Comparison of ENCODE assay signal across 15 cellular contexts in genomic region chr1:155106862-155107261, GRCh38. TPM values are rescaled to one million over a fixed set of nuclear protein-coding genes. Genes with fewer than 3 reads are reported as not detected.
A peak's percentile ranks its signal among the peaks of the same experiment; 100 is the strongest.
DNase-seq lines count a peak whose midpoint lies in the region; ATAC-seq and TF ChIP-seq lines count a peak whose summit lies in the region.
"Had no signal": no experiment of that assay in that cellular context is flagged by ENCODE, and none has a peak within 500 bp of the region (broad histone marks: within the 10 kb centered on the region; RNA-seq: fewer than 3 reads in every experiment).

No MANE protein-coding gene starts in this region.

- H4K20me1 ChIP-seq in hepatocyte (ENCODE audit: insufficient read depth, poor library complexity, severe bottlenecking) (no peaks in the 10 kb centered on the region), mammary epithelial cell (ENCODE audit: insufficient read depth, low read length) (no peaks in the 10 kb centered on the region)

- no TSS peak for BruUV-seq in mammary epithelial cell (replicated peaks; lab: Mats Ljungman, UMichigan)

- no peak overlapping the region for H2AFZ ChIP-seq in hepatocyte
- H2AFZ ChIP-seq in mammary epithelial cell (ENCODE audit: low read depth, low read length): no peak overlapping the region

- no peaks in the 10 kb centered on the region for H3K36me3 Mint-ChIP-seq in natural killer cell treated with Interleukin-12 subunit alpha and Interleukin-12 subunit beta and Interleukin-15 and Interleukin-18, amount 100 ng/mL, for 72 hours
- no peaks in the 10 kb centered on the region for H3K36me3 Mint-ChIP-seq in natural killer cell

- intact Hi-C loops in natural killer cell (cut with micrococcal nuclease): no loop called here
- intact Hi-C loops in mammary epithelial cell (cut with micrococcal nuclease): no loop called here

- CTCF ChIA-PET in mammary epithelial cell (lab: Charles Lee; ENCODE audit: low non-redundant PET): interaction anchor here (1.0 kb wide), 1 partner anchor 15 kb away, joined by 7 read pairs; no protein-coding TSS in a partner anchor

- TF ChIP-seq CTCF in natural killer cell (IDR thresholded peaks at IDR 0.05) (no peak), hepatocyte (IDR thresholded peaks at IDR 0.05; ENCODE audit: poor library complexity) (no peak), mammary epithelial cell (conservative IDR thresholded peaks at IDR 0.05 in 1 of 2, IDR thresholded peaks at IDR 0.05 in 1 of 2; ENCODE audit: extremely low read depth in 1 of 2, insufficient read depth in 1 of 2, low read depth in 1 of 2, low read length in 2 of 2) (no peak)

- H3K4me1 Mint-ChIP-seq in natural killer cell treated with Interleukin-12 subunit alpha and Interleukin-12 subunit beta and Interleukin-15 and Interleukin-18, amount 100 ng/mL, for 72 hours (ENCODE audit: low read depth in 2 of 2): no peaks in the 10 kb centered on the region
- peaks cover 0 to 5% of the 10 kb centered on the region in 2 donors for H3K4me1 Mint-ChIP-seq in natural killer cell

- H3K4me2 ChIP-seq in hepatocyte (no peak overlapping the region), mammary epithelial cell (ENCODE audit: insufficient read depth, low read depth, low read length) (no peak overlapping the region)

- H3K9me3 ChIP-seq in hepatocyte (ENCODE audit: low read depth) (no peaks in the 10 kb centered on the region), mammary epithelial cell (replicated peaks; ENCODE audit: insufficient read depth, low read length) (no peaks in the 10 kb centered on the region)

- no peak overlapping the region for H3K27ac Mint-ChIP-seq in natural killer cell treated with Interleukin-12 subunit alpha and Interleukin-12 subunit beta and Interleukin-15 and Interleukin-18, amount 100 ng/mL, for 72 hours
- no peak overlapping the region for H3K27ac Mint-ChIP-seq in natural killer cell

- DNase-seq in natural killer cell treated with Interleukin-12 subunit alpha and Interleukin-12 subunit beta and Interleukin-15 and Interleukin-18, amount 100 ng/mL, for 72 hours (ENCODE audit: low spot score): peak; percentile 12
- no peak for DNase-seq in natural killer cell
- DNase-seq in NCI-H510A treated with DMSO at 0.1 percent for 48 hours (lab: John Stamatoyannopoulos, UW): peak; percentile 57
- no peak for DNase-seq in hepatocyte (ENCODE audit: low spot score)
- DNase-seq in mammary epithelial cell: no peak
- no peak for DNase-seq in globus pallidus (ENCODE audit: low spot score)
- DNase-seq: IMR-90, NCI-H1436 treated with DMSO at 0.1 percent for 48 hours, NCI-H2107, NCI-H345, NCI-H526 treated with DMSO at 0.1 percent for 48 hours, T-helper 1 cell had no signal

- no peak for ATAC-seq in natural killer cell treated with Interleukin-12 subunit alpha and Interleukin-12 subunit beta and Interleukin-15 and Interleukin-18, amount 100 ng/mL, for 72 hours
- ATAC-seq in natural killer cell: no peak
- ATAC-seq in GM18520 (IDR thresholded peaks at IDR 0.05; ENCODE audit: unreplicated experiment): no peak

- H3K4me1 ChIP-seq in hepatocyte (ENCODE audit: insufficient read depth) (peaks cover 25% of the 10 kb centered on the region), mammary epithelial cell (ENCODE audit: insufficient read depth, low read length) (no peaks in the 10 kb centered on the region)

- in situ Hi-C loops in mammary epithelial cell (cut with MboI; ENCODE audit: low sequenced_read_pairs in 2 of 2): no loop called here

- H3K9me3 Mint-ChIP-seq in natural killer cell treated with Interleukin-12 subunit alpha and Interleukin-12 subunit beta and Interleukin-15 and Interleukin-18, amount 100 ng/mL, for 72 hours: no peaks in the 10 kb centered on the region
- H3K9me3 Mint-ChIP-seq in natural killer cell: no peaks in the 10 kb centered on the region

- H3K27me3 Mint-ChIP-seq in natural killer cell treated with Interleukin-12 subunit alpha and Interleukin-12 subunit beta and Interleukin-15 and Interleukin-18, amount 100 ng/mL, for 72 hours: peaks cover 7 to 8% of the 10 kb centered on the region in 2 donors
- peaks cover 0 to 14% of the 10 kb centered on the region in 2 donors for H3K27me3 Mint-ChIP-seq in natural killer cell (ENCODE audit: low read depth in 2 of 2)

- WGBS in hepatocyte (ENCODE audit: low lambda C conversion rate, missing lambda C conversion rate): 75% methylated on average over 6 of the region's 6 CpGs
- 75% methylated on average over 6 of the region's 6 CpGs for WGBS in mammary epithelial cell (ENCODE audit: low coverage, missing lambda C conversion rate)

- dilution Hi-C loops in mammary epithelial cell (cut with HindIII; ENCODE audit: low sequenced_read_pairs): no loop called here

- H3K9ac ChIP-seq in mammary epithelial cell (ENCODE audit: insufficient read depth, low read length): no peak overlapping the region

- H3K36me3 ChIP-seq in hepatocyte (replicated peaks; ENCODE audit: insufficient read depth, low read depth) (no peaks in the 10 kb centered on the region), mammary epithelial cell (ENCODE audit: insufficient read depth, low read length) (no peaks in the 10 kb centered on the region)

- H3K79me2 ChIP-seq in hepatocyte (no peaks in the 10 kb centered on the region), mammary epithelial cell (ENCODE audit: insufficient read depth, low read length) (no peaks in the 10 kb centered on the region)

- no peak overlapping the region for H3K4me3 Mint-ChIP-seq in natural killer cell treated with Interleukin-12 subunit alpha and Interleukin-12 subunit beta and Interleukin-15 and Interleukin-18, amount 100 ng/mL, for 72 hours
- H3K4me3 Mint-ChIP-seq in natural killer cell: no peak overlapping the region

- H3K9me2 ChIP-seq in hepatocyte (replicated peaks; ENCODE audit: insufficient read depth): no peaks in the 10 kb centered on the region

- no peaks in the 10 kb centered on the region for H3K27me3 ChIP-seq in hepatocyte
- no peaks in the 10 kb centered on the region for H3K27me3 ChIP-seq in mammary epithelial cell (ENCODE audit: insufficient read depth, low read length)

- H3K4me3 ChIP-seq in hepatocyte (no peak overlapping the region), mammary epithelial cell (replicated peaks in 1 of 3; ENCODE audit: insufficient read depth in 1 of 3, low read depth in 2 of 3, low read length in 3 of 3) (no peak overlapping the region)

- H3K27ac ChIP-seq in hepatocyte (peak overlapping the region; percentile 91), mammary epithelial cell (ENCODE audit: insufficient read depth, low read depth, low read length) (no peak overlapping the region)
- H3K27ac ChIP-seq: C4-2B, HL-60 had no signal

RNA-seq across cellular contexts. Expression of gene EFNA1, which starts 20.8 kb away (rescaled TPM):
- not detected for total RNA-seq in natural killer cell treated with Interleukin-12 subunit alpha and Interleukin-12 subunit beta and Interleukin-15 and Interleukin-18, amount 100 ng/mL, for 72 hours
- total RNA-seq in natural killer cell: 1 to 10 TPM; 1.5 to 1.9 (median 1.9) TPM
- total RNA-seq in hepatocyte: 78.7 and 94.8 TPM in 2 replicates
- polyA plus RNA-seq in hepatocyte: 137 and 172 TPM in 2 replicates
- 10 to 100 TPM; 21.5 to 54.0 TPM for total RNA-seq in mammary epithelial cell
- 28.8 TPM for polyA plus RNA-seq in mammary epithelial cell
- 13.7 TPM for polyA minus RNA-seq in mammary epithelial cell

RNA-seq across cellular contexts. Expression of gene EFNA3, which starts 28.2 kb away (rescaled TPM):
- 1 to 10 TPM in 1 of 2 donors, not detected in 1; 1.2 TPM for total RNA-seq in natural killer cell treated with Interleukin-12 subunit alpha and Interleukin-12 subunit beta and Interleukin-15 and Interleukin-18, amount 100 ng/mL, for 72 hours
- 1 to 10 TPM in 1 of 3 donors, under 1 TPM in 2; 0.52 to 1.1 (median 0.68) TPM for total RNA-seq in natural killer cell
- 4.0 and 5.5 TPM in 2 replicates for total RNA-seq in hepatocyte
- polyA plus RNA-seq in hepatocyte: 10.3 and 13.1 TPM in 2 replicates
- total RNA-seq in mammary epithelial cell: 1 to 10 TPM; 2.2 to 4.0 TPM
- 3.7 TPM for polyA plus RNA-seq in mammary epithelial cell
- 4.2 TPM for polyA minus RNA-seq in mammary epithelial cell

RNA-seq across cellular contexts. Expression of gene SLC50A1, which starts 28.8 kb away (rescaled TPM):
- 10 to 100 TPM; 28.8 to 36.3 TPM for total RNA-seq in natural killer cell treated with Interleukin-12 subunit alpha and Interleukin-12 subunit beta and Interleukin-15 and Interleukin-18, amount 100 ng/mL, for 72 hours
- total RNA-seq in natural killer cell (10 to 100 TPM; 31.7 to 33.5 (median 32.7) TPM), hepatocyte (75.3 and 88.6 TPM in 2 replicates), mammary epithelial cell (10 to 100 TPM; 31.3 to 40.2 TPM)
- polyA plus RNA-seq in hepatocyte (111 and 115 TPM in 2 replicates), mammary epithelial cell (54.8 TPM)
- 47.1 TPM for polyA minus RNA-seq in mammary epithelial cell

RNA-seq across cellular contexts. Expression of gene DPM3, which starts 33.5 kb away (rescaled TPM):
- 10 to 100 TPM; 26.0 to 31.1 TPM for total RNA-seq in natural killer cell treated with Interleukin-12 subunit alpha and Interleukin-12 subunit beta and Interleukin-15 and Interleukin-18, amount 100 ng/mL, for 72 hours
- total RNA-seq in natural killer cell: 10 to 100 TPM; 26.8 to 45.7 (median 41.5) TPM
- 94.2 and 121 TPM in 2 replicates for total RNA-seq in hepatocyte
- polyA plus RNA-seq in hepatocyte: 84.1 and 96.3 TPM in 2 replicates
- total RNA-seq in mammary epithelial cell: 10 to 100 TPM; 27.2 to 67.9 TPM
- 76.4 TPM for polyA plus RNA-seq in mammary epithelial cell
- polyA minus RNA-seq in mammary epithelial cell: 1.8 TPM

RNA-seq across cellular contexts. Expression of gene EFNA4, which starts 43.3 kb away (rescaled TPM):
- 1 to 10 TPM; 1.7 to 4.7 TPM for total RNA-seq in natural killer cell treated with Interleukin-12 subunit alpha and Interleukin-12 subunit beta and Interleukin-15 and Interleukin-18, amount 100 ng/mL, for 72 hours
- 1 to 10 TPM; 4.6 to 6.8 (median 5.5) TPM for total RNA-seq in natural killer cell
- 20.5 and 21.3 TPM in 2 replicates for total RNA-seq in hepatocyte
- 16.3 and 18.1 TPM in 2 replicates for polyA plus RNA-seq in hepatocyte
- total RNA-seq in mammary epithelial cell: 1 to 10 TPM; 5.0 to 5.8 TPM
- polyA plus RNA-seq in mammary epithelial cell: 8.4 TPM
- polyA minus RNA-seq in mammary epithelial cell: 6.8 TPM

Comparison
In these comparisons a context has a peak if more than half of its experiments do, and no peak if none do; other contexts are left out.
1. DNase-seq: peak in natural killer cell treated with Interleukin-12 subunit alpha and Interleukin-12 subunit beta and Interleukin-15 and Interleukin-18, amount 100 ng/mL, for 72 hours (single experiment) and NCI-H510A treated with DMSO at 0.1 percent for 48 hours (single experiment); none in natural killer cell (single experiment), hepatocyte (single experiment), mammary epithelial cell (single experiment) and globus pallidus (single experiment).
2. RNA of gene EFNA1, which starts 20.8 kb away (total RNA-seq): 78.7 to 94.8 TPM in hepatocyte and 21.5 to 54.0 TPM in mammary epithelial cell; 1.5 to 1.9 TPM in natural killer cell and not detected in natural killer cell treated with Interleukin-12 subunit alpha and Interleukin-12 subunit beta and Interleukin-15 and Interleukin-18, amount 100 ng/mL, for 72 hours; every median in the first group is over 4 times any median in the second.